ENCODE assay signal across 1 cellular context in the genomic region with DNA sequence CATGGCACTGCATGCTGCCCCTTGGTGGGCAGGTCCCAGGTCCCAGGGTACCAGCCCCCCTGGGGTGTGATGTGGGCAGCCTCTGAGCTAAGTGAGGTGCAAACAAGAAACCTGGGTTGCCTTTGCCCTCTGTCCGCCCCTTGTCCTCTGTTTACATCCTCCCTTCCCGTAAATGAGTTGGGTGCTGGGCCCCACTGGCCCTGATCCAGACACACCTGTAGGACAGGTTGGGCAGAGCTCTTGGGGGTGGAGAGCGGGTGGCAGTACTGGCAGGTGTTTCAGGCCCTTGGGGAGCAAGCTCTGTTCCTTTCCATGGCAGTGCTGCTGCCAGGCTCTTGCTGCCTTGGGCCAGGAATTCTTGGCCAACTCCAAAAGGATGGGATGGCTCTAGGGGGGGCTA.
TF ChIP-seq lines count a peak whose summit lies in the region.

No MANE protein-coding gene starts in this region.

TF ChIP-seq in HepG2, 621 proteins besides CTCF, POLR2A, EP300 and RAD21 (continued from another document and continues in another):
- 0 out of 2 replicates have a peak, but pooled peaks have one; percentile 24 for TF ChIP-seq HDAC2 (CRISPR knock-in tag; IDR thresholded peaks at IDR 0.05)
- peak; percentile 53; the same call in 1 of the 2 replicates for TF ChIP-seq BCL6 (CRISPR knock-in tag; IDR thresholded peaks at IDR 0.05)
- TF ChIP-seq, protein P1, sequence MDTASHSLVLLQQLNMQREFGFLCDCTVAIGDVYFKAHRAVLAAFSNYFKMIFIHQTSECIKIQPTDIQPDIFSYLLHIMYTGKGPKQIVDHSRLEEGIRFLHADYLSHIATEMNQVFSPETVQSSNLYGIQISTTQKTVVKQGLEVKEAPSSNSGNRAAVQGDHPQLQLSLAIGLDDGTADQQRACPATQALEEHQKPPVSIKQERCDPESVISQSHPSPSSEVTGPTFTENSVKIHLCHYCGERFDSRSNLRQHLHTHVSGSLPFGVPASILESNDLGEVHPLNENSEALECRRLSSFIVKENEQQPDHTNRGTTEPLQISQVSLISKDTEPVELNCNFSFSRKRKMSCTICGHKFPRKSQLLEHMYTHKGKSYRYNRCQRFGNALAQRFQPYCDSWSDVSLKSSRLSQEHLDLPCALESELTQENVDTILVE (CRISPR knock-in tag; IDR thresholded peaks at IDR 0.05): peak; percentile 45; the same call in 1 of the 2 replicates
- no peak for TF ChIP-seq MAFF (IDR thresholded peaks at IDR 0.05; ENCODE audit: low read depth, low read length)
- TF ChIP-seq, protein P2, sequence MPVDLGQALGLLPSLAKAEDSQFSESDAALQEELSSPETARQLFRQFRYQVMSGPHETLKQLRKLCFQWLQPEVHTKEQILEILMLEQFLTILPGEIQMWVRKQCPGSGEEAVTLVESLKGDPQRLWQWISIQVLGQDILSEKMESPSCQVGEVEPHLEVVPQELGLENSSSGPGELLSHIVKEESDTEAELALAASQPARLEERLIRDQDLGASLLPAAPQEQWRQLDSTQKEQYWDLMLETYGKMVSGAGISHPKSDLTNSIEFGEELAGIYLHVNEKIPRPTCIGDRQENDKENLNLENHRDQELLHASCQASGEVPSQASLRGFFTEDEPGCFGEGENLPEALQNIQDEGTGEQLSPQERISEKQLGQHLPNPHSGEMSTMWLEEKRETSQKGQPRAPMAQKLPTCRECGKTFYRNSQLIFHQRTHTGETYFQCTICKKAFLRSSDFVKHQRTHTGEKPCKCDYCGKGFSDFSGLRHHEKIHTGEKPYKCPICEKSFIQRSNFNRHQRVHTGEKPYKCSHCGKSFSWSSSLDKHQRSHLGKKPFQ (CRISPR knock-in tag; IDR thresholded peaks at IDR 0.05; ENCODE audit: insufficient replicate concordance): no peak
- TF ChIP-seq, protein P3, sequence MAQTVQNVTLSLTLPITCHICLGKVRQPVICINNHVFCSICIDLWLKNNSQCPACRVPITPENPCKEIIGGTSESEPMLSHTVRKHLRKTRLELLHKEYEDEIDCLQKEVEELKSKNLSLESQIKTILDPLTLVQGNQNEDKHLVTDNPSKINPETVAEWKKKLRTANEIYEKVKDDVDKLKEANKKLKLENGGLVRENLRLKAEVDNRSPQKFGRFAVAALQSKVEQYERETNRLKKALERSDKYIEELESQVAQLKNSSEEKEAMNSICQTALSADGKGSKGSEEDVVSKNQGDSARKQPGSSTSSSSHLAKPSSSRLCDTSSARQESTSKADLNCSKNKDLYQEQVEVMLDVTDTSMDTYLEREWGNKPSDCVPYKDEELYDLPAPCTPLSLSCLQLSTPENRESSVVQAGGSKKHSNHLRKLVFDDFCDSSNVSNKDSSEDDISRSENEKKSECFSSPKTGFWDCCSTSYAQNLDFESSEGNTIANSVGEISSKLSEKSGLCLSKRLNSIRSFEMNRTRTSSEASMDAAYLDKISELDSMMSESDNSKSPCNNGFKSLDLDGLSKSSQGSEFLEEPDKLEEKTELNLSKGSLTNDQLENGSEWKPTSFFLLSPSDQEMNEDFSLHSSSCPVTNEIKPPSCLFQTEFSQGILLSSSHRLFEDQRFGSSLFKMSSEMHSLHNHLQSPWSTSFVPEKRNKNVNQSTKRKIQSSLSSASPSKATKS (CRISPR knock-in tag; IDR thresholded peaks at IDR 0.05): no peak
- TF ChIP-seq ARID2 (CRISPR knock-in tag; IDR thresholded peaks at IDR 0.05; ENCODE audit: borderline replicate concordance): no peak
- no peak for TF ChIP-seq ZKSCAN5 (CRISPR knock-in tag; IDR thresholded peaks at IDR 0.05)
- TF ChIP-seq CENPT (CRISPR knock-in tag; IDR thresholded peaks at IDR 0.05; ENCODE audit: low read depth): no peak
- TF ChIP-seq ZSCAN31 (CRISPR knock-in tag; IDR thresholded peaks at IDR 0.05; ENCODE audit: low read depth): no peak
- TF ChIP-seq, protein P4, sequence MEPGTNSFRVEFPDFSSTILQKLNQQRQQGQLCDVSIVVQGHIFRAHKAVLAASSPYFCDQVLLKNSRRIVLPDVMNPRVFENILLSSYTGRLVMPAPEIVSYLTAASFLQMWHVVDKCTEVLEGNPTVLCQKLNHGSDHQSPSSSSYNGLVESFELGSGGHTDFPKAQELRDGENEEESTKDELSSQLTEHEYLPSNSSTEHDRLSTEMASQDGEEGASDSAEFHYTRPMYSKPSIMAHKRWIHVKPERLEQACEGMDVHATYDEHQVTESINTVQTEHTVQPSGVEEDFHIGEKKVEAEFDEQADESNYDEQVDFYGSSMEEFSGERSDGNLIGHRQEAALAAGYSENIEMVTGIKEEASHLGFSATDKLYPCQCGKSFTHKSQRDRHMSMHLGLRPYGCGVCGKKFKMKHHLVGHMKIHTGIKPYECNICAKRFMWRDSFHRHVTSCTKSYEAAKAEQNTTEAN (CRISPR knock-in tag; conservative IDR thresholded peaks at IDR 0.05): no peak
- TF ChIP-seq GATAD2A (CRISPR knock-in tag; IDR thresholded peaks at IDR 0.05): peak; percentile 74
- peak; percentile 63 for TF ChIP-seq KDM2A (CRISPR knock-in tag; IDR thresholded peaks at IDR 0.05; ENCODE audit: borderline replicate concordance, low read depth)
- TF ChIP-seq SOX13 (IDR thresholded peaks at IDR 0.05): no peak
- peak in 1 of 2 experiments; percentile 81; a peak in 2 of 4 replicates for TF ChIP-seq SOX13 (CRISPR knock-in tag; conservative IDR thresholded peaks at IDR 0.05 in 1 of 2, IDR thresholded peaks at IDR 0.05 in 1 of 2)
- TF ChIP-seq NONO (IDR thresholded peaks at IDR 0.05): no peak
- no peak for TF ChIP-seq NONO (CRISPR knock-in tag; conservative IDR thresholded peaks at IDR 0.05)
- TF ChIP-seq ZNF430 (CRISPR knock-in tag; IDR thresholded peaks at IDR 0.05): 0 out of 2 replicates have a peak, but pooled peaks have one; percentile 22
- no peak for TF ChIP-seq ZNF232 (CRISPR knock-in tag; IDR thresholded peaks at IDR 0.05; ENCODE audit: borderline replicate concordance)
- TF ChIP-seq ZFYVE20 (CRISPR knock-in tag; IDR thresholded peaks at IDR 0.05; ENCODE audit: borderline replicate concordance, low read depth): no peak
- TF ChIP-seq RXRB (CRISPR knock-in tag; IDR thresholded peaks at IDR 0.05; ENCODE audit: borderline replicate concordance): peak; percentile 87
- TF ChIP-seq, protein P5, sequence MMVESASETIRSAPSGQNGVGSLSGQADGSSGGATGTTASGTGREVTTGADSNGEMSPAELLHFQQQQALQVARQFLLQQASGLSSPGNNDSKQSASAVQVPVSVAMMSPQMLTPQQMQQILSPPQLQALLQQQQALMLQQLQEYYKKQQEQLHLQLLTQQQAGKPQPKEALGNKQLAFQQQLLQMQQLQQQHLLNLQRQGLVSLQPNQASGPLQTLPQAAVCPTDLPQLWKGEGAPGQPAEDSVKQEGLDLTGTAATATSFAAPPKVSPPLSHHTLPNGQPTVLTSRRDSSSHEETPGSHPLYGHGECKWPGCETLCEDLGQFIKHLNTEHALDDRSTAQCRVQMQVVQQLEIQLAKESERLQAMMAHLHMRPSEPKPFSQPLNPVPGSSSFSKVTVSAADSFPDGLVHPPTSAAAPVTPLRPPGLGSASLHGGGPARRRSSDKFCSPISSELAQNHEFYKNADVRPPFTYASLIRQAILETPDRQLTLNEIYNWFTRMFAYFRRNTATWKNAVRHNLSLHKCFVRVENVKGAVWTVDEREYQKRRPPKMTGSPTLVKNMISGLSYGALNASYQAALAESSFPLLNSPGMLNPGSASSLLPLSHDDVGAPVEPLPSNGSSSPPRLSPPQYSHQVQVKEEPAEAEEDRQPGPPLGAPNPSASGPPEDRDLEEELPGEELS (CRISPR knock-in tag; IDR thresholded peaks at IDR 0.05): peak; percentile 82
- TF ChIP-seq, protein P6, sequence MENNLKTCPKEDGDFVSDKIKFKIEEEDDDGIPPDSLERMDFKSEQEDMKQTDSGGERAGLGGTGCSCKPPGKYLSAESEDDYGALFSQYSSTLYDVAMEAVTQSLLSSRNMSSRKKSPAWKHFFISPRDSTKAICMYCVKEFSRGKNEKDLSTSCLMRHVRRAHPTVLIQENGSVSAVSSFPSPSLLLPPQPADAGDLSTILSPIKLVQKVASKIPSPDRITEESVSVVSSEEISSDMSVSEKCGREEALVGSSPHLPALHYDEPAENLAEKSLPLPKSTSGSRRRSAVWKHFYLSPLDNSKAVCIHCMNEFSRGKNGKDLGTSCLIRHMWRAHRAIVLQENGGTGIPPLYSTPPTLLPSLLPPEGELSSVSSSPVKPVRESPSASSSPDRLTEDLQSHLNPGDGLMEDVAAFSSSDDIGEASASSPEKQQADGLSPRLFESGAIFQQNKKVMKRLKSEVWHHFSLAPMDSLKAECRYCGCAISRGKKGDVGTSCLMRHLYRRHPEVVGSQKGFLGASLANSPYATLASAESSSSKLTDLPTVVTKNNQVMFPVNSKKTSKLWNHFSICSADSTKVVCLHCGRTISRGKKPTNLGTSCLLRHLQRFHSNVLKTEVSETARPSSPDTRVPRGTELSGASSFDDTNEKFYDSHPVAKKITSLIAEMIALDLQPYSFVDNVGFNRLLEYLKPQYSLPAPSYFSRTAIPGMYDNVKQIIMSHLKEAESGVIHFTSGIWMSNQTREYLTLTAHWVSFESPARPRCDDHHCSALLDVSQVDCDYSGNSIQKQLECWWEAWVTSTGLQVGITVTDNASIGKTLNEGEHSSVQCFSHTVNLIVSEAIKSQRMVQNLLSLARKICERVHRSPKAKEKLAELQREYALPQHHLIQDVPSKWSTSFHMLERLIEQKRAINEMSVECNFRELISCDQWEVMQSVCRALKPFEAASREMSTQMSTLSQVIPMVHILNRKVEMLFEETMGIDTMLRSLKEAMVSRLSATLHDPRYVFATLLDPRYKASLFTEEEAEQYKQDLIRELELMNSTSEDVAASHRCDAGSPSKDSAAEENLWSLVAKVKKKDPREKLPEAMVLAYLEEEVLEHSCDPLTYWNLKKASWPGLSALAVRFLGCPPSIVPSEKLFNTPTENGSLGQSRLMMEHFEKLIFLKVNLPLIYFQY (CRISPR knock-in tag; IDR thresholded peaks at IDR 0.05; ENCODE audit: borderline replicate concordance): no peak
- TF ChIP-seq ZNF672 (CRISPR knock-in tag; IDR thresholded peaks at IDR 0.05): no peak
- no peak for TF ChIP-seq ZNF235 (CRISPR knock-in tag; IDR thresholded peaks at IDR 0.05; ENCODE audit: borderline replicate concordance)
- TF ChIP-seq TOPORS (CRISPR knock-in tag; IDR thresholded peaks at IDR 0.05): no peak
- TF ChIP-seq GABPB1 (CRISPR knock-in tag; IDR thresholded peaks at IDR 0.05): 0 out of 2 replicates have a peak, but pooled peaks have one; percentile 36
- TF ChIP-seq PTBP1 (IDR thresholded peaks at IDR 0.05; ENCODE audit: low read depth, low read length, poor library complexity, severe bottlenecking): no peak
- TF ChIP-seq, protein P7, sequence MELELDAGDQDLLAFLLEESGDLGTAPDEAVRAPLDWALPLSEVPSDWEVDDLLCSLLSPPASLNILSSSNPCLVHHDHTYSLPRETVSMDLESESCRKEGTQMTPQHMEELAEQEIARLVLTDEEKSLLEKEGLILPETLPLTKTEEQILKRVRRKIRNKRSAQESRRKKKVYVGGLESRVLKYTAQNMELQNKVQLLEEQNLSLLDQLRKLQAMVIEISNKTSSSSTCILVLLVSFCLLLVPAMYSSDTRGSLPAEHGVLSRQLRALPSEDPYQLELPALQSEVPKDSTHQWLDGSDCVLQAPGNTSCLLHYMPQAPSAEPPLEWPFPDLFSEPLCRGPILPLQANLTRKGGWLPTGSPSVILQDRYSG (CRISPR knock-in tag; IDR thresholded peaks at IDR 0.05): no peak
- no peak for TF ChIP-seq HDAC6 (IDR thresholded peaks at IDR 0.05; ENCODE audit: low read depth, low read length)
- TF ChIP-seq NFYB (CRISPR knock-in tag; IDR thresholded peaks at IDR 0.05): no peak
- TF ChIP-seq SRSF4 (IDR thresholded peaks at IDR 0.05; ENCODE audit: low read depth, low read length, poor library complexity, severe bottlenecking): no peak
- TF ChIP-seq NR2F6 (IDR thresholded peaks at IDR 0.05): no peak
- peak; percentile 77 for TF ChIP-seq NR2F6 (CRISPR knock-in tag; IDR thresholded peaks at IDR 0.05)
- no peak for TF ChIP-seq HNF4G (IDR thresholded peaks at IDR 0.05; ENCODE audit: borderline replicate concordance, low read depth, low read length)
- peak; percentile 38; the same call in 1 of the 2 replicates for TF ChIP-seq HNF4G (CRISPR knock-in tag; IDR thresholded peaks at IDR 0.05; ENCODE audit: borderline replicate concordance, low read depth)
- TF ChIP-seq ZNF224 (CRISPR knock-in tag; IDR thresholded peaks at IDR 0.05): no peak
- TF ChIP-seq WIZ (CRISPR knock-in tag; IDR thresholded peaks at IDR 0.05): no peak
- TF ChIP-seq ZEB1 (IDR thresholded peaks at IDR 0.05; ENCODE audit: insufficient replicate concordance, low read depth): peak; percentile 91
- TF ChIP-seq ARNT2 (CRISPR knock-in tag; IDR thresholded peaks at IDR 0.05; ENCODE audit: low read depth): peak; percentile 32; the same call in 1 of the 2 replicates
- TF ChIP-seq SIX1 (CRISPR knock-in tag; IDR thresholded peaks at IDR 0.05; ENCODE audit: borderline replicate concordance): no peak
- TF ChIP-seq NFRKB (IDR thresholded peaks at IDR 0.05): no peak
- TF ChIP-seq ZNF652 (CRISPR knock-in tag; IDR thresholded peaks at IDR 0.05; ENCODE audit: borderline replicate concordance, low read depth): no peak
- TF ChIP-seq, protein P8, sequence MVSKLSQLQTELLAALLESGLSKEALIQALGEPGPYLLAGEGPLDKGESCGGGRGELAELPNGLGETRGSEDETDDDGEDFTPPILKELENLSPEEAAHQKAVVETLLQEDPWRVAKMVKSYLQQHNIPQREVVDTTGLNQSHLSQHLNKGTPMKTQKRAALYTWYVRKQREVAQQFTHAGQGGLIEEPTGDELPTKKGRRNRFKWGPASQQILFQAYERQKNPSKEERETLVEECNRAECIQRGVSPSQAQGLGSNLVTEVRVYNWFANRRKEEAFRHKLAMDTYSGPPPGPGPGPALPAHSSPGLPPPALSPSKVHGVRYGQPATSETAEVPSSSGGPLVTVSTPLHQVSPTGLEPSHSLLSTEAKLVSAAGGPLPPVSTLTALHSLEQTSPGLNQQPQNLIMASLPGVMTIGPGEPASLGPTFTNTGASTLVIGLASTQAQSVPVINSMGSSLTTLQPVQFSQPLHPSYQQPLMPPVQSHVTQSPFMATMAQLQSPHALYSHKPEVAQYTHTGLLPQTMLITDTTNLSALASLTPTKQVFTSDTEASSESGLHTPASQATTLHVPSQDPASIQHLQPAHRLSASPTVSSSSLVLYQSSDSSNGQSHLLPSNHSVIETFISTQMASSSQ (IDR thresholded peaks at IDR 0.05; ENCODE audit: low read depth): no peak; the same call in 1 of the 2 replicates
- TF ChIP-seq, protein P8 (CRISPR knock-in tag; IDR thresholded peaks at IDR 0.05; ENCODE audit: borderline replicate concordance): peak; percentile 35; the same call in 1 of the 2 replicates
- TF ChIP-seq REPIN1 (CRISPR knock-in tag; IDR thresholded peaks at IDR 0.05; ENCODE audit: borderline replicate concordance, low read depth): no peak
